In the genomic region with DNA sequence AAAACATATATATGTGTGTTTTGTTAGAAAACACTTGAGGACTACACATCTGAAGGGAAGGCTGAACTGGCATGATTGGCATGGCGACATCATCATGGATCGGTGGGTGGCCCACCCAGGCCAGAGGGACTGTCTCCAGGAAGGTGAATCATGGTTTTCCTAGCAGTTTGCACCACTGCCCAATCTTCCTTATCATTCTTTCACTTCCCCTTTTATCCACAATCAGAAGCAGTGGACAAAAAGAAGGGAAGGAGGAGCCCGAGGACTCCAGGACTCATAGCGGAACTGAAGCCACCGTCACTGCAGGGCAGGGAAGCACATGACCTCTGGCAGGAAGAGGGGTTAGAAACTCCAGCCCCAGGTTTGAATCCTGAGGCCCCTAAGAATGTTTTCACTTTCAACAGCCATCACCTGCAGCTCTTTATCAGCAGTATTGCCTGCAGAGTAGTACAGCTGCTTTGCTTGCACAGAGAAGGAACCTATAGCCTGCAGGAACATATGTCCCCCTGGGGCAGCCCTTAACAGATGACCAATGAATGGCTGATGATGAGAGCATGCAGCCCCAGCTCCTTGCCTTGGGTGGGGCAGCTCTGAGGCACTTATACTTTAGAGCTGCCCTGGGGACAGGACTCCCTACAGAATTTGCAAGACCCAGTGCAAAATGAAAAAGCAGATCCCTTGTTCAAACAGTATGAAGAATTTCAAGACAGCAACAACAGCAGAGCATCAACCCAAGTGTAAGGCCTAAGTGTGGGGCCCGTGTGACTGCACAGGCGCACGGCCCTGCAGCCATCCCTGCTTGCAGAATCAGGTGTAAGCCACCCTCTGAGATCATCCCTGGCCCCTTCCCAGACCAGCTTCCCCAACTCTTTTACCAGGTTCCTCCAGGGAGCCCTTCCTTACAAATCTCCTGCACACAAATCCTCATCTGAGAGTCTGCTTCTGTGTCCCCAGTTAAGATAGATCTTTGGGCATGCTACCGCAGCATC, we compare ENCODE assay signal across 9 cellular contexts.
DNase-seq lines count a peak whose midpoint lies in the region; ATAC-seq and TF ChIP-seq lines count a peak whose summit lies in the region.
"Had no signal": no experiment of that assay in that cellular context is flagged by ENCODE, and none has a peak within 500 bp of the region (broad histone marks: within the 10 kb centered on the region; RNA-seq: fewer than 3 reads in every experiment).

No MANE protein-coding gene starts in this region.

- peaks cover 38% of the 10 kb centered on the region for H3K4me1 Mint-ChIP-seq in stimulated activated memory B cell treated with anti-CD40 and anti-IgM and Interleukin-4, amounts not matched to agents 10 μg/mL and 1 μg/mL and 100 μg/mL, for 72 hours

- no peak for TF ChIP-seq CTCF in tibial nerve (IDR thresholded peaks at IDR 0.05)

- peak; percentile 15 for DNase-seq in AG08395 (ENCODE audit: low spot score)
- peak; percentile 98 for DNase-seq in MV-4-11 (lab: John Stamatoyannopoulos, UW)
- peak; percentile 44 for DNase-seq in dermis blood vessel endothelial cell
- no peak for DNase-seq in tibial nerve (ENCODE audit: low spot score in 2 of 2)
- DNase-seq in HuH-7.5 (ENCODE audit: low spot score), result no peak
- no peak for DNase-seq in GOT3 (lab: John Stamatoyannopoulos, UW)
- DNase-seq: natural killer cell had no signal

- no peaks in the 10 kb centered on the region for H3K9me3 Mint-ChIP-seq in stimulated activated memory B cell treated with anti-CD40 and anti-IgM and Interleukin-4, amounts not matched to agents 10 μg/mL and 1 μg/mL and 100 μg/mL, for 72 hours
- H3K9me3 Mint-ChIP-seq: natural killer cell had no signal

- no peaks in the 10 kb centered on the region for H3K9me3 ChIP-seq in tibial nerve

- peaks cover 0 to 8% (median 3%) of the 10 kb centered on the region in 4 donors for H3K4me1 ChIP-seq in tibial nerve

- no peaks in the 10 kb centered on the region for H3K36me3 ChIP-seq in tibial nerve

- TF ChIP-seq EP300 in tibial nerve (IDR thresholded peaks at IDR 0.05), result no peak

- 70 to 71% methylated on average over 9 of the region's 9 CpGs for WGBS in tibial nerve, 2 donors

- no peaks in the 10 kb centered on the region for H3K36me3 Mint-ChIP-seq in stimulated activated memory B cell treated with anti-CD40 and anti-IgM and Interleukin-4, amounts not matched to agents 10 μg/mL and 1 μg/mL and 100 μg/mL, for 72 hours
- H3K36me3 Mint-ChIP-seq: natural killer cell had no signal

- no peak overlapping the region for H3K4me3 Mint-ChIP-seq in stimulated activated memory B cell treated with anti-CD40 and anti-IgM and Interleukin-4, amounts not matched to agents 10 μg/mL and 1 μg/mL and 100 μg/mL, for 72 hours
- H3K4me3 Mint-ChIP-seq: natural killer cell had no signal

- no peaks in the 10 kb centered on the region for H3K27me3 Mint-ChIP-seq in stimulated activated memory B cell treated with anti-CD40 and anti-IgM and Interleukin-4, amounts not matched to agents 10 μg/mL and 1 μg/mL and 100 μg/mL, for 72 hours

- no peak overlapping the region for H3K27ac ChIP-seq in tibial nerve

- no peaks in the 10 kb centered on the region for H3K27me3 ChIP-seq in tibial nerve

- H3K27ac Mint-ChIP-seq in stimulated activated memory B cell treated with anti-CD40 and anti-IgM and Interleukin-4, amounts not matched to agents 10 μg/mL and 1 μg/mL and 100 μg/mL, for 72 hours, result peak overlapping the region; percentile 48
- H3K27ac Mint-ChIP-seq: natural killer cell had no signal

- H3K4me3 ChIP-seq in tibial nerve, result no peak overlapping the region

- no peak for TF ChIP-seq POLR2A in tibial nerve (IDR thresholded peaks at IDR 0.05)

- peak; percentile 74 for ATAC-seq in GM21447 (IDR thresholded peaks at IDR 0.05; ENCODE audit: unreplicated experiment)
- ATAC-seq in stimulated activated memory B cell treated with anti-CD40 and anti-IgM and Interleukin-4, amounts not matched to agents 10 μg/mL and 1 μg/mL and 100 μg/mL, for 72 hours, result peak; percentile 73

Comparison
In these comparisons a context has a peak if more than half of its experiments do, and no peak if none do; other contexts are left out.
1. DNase-seq: peak in AG08395 (single experiment), MV-4-11 (single experiment) and dermis blood vessel endothelial cell (single experiment); none in tibial nerve (0 of 2), HuH-7.5 (single experiment) and GOT3 (single experiment).